ENCODE assay signal across 1 cellular context in the genomic region with DNA sequence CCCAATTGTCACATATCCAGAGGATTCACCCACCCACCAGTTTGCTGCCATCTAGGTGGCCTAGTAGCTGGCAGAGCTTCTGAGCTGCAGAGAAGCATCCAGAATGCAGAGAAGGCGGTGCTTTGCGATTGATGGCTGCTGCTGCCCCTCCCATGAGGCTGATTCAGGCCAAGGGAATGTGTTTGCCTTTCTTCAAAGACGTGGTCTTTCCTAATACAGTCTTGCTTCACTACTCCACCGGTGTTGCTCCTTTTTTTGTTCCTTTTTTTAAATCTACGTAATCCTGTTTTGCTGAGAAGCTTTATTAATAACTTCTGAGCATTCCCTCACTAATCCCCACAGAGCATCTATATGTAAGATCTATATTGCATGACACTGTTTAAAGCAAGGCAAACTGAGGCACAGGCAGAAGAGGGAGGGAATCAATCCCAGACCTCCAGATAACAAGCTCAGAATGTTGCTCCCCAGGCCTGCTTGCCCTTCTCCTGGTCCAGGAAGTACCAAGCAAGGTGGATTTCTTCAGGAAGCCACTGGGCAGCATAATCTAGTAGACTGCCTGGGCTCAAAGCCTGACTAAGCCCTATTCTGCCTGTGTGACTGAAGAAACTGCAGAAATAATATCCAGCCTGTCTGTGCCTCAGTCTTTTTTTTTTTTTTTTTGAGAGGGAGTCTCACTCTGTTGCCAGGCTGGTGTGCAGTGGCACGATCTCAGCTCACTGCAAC.
TF ChIP-seq lines count a peak whose summit lies in the region.

No MANE protein-coding gene starts in this region.

TF ChIP-seq in IMR-90, 13 proteins besides CTCF, POLR2A, EP300 and RAD21:
- TF ChIP-seq, protein P1, sequence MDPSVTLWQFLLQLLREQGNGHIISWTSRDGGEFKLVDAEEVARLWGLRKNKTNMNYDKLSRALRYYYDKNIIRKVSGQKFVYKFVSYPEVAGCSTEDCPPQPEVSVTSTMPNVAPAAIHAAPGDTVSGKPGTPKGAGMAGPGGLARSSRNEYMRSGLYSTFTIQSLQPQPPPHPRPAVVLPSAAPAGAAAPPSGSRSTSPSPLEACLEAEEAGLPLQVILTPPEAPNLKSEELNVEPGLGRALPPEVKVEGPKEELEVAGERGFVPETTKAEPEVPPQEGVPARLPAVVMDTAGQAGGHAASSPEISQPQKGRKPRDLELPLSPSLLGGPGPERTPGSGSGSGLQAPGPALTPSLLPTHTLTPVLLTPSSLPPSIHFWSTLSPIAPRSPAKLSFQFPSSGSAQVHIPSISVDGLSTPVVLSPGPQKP (IDR thresholded peaks at IDR 0.05; ENCODE audit: borderline replicate concordance, low read depth, low read length): no peak
- TF ChIP-seq SMC3 (IDR thresholded peaks at IDR 0.05; ENCODE audit: low read depth, low read length): no peak
- TF ChIP-seq, protein P2, sequence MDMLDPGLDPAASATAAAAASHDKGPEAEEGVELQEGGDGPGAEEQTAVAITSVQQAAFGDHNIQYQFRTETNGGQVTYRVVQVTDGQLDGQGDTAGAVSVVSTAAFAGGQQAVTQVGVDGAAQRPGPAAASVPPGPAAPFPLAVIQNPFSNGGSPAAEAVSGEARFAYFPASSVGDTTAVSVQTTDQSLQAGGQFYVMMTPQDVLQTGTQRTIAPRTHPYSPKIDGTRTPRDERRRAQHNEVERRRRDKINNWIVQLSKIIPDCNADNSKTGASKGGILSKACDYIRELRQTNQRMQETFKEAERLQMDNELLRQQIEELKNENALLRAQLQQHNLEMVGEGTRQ (IDR thresholded peaks at IDR 0.05; ENCODE audit: low read depth, low read length): no peak
- TF ChIP-seq BHLHE40 (IDR thresholded peaks at IDR 0.05; ENCODE audit: low read depth, low read length): no peak
- TF ChIP-seq CHD1 (IDR thresholded peaks at IDR 0.05; ENCODE audit: low read depth, low read length): no peak
- TF ChIP-seq NFE2L2 (IDR thresholded peaks at IDR 0.05; ENCODE audit: low read depth, low read length): no peak
- peak; percentile 84 for TF ChIP-seq CEBPB (IDR thresholded peaks at IDR 0.05; ENCODE audit: low read depth, low read length)
- 0 out of 2 replicates have a peak, but pooled peaks have one; percentile 14 for TF ChIP-seq FOS (IDR thresholded peaks at IDR 0.05; ENCODE audit: low read depth, low read length)
- no peak for TF ChIP-seq RFX5 (IDR thresholded peaks at IDR 0.05; ENCODE audit: low read depth, low read length)
- TF ChIP-seq MXI1 (IDR thresholded peaks at IDR 0.05; ENCODE audit: borderline replicate concordance, low read depth, low read length): no peak
- no peak for TF ChIP-seq RCOR1 (IDR thresholded peaks at IDR 0.05; ENCODE audit: insufficient replicate concordance, low read length)
- no peak for TF ChIP-seq MAFK (IDR thresholded peaks at IDR 0.05; ENCODE audit: low read depth, low read length)
- peak; percentile 36; the same call in 1 of the 2 replicates for TF ChIP-seq MAZ (IDR thresholded peaks at IDR 0.05; ENCODE audit: borderline replicate concordance, low read depth, low read length)
